In the genomic region with DNA sequence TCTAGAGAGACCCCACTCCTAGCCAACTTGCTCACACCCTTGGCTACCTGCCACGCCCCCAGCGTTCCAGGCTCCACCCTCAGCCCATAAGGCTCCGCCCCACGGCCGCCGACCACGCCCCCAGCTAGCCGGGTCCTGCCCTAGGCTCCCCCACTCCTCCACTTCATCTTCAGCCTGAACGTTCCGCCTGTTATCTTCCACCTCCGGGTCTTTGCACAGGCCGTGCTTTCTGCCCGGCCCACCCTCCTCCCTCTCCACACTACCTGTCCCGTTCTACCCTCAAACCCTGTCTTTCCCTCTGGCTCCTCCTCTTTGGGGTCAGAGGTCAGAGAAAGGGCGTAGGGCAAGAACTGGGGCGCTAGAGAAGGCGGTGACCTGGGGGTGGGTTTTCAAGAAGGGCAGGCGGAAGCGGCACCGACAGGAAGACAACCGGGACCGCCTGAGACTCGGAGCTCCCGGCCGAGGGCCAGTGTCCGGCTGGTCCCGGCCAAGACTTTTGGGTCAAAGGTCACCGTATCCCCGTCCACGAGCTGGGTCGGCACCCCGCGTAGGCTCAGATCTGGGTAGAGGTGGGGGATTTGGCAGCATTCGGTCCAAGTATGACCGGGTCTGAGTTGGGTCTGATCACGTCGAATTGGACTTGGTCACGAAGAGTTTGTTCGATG, we compare ENCODE assay signal across 8 cellular contexts. TPM values are rescaled to one million over a fixed set of nuclear protein-coding genes. Genes with fewer than 3 reads are reported as not detected.
DNase-seq lines count a peak whose midpoint lies in the region; ATAC-seq and TF ChIP-seq lines count a peak whose summit lies in the region.

No MANE protein-coding gene starts in this region.

- H3K36me3 Mint-ChIP-seq in activated CD8-positive, alpha-beta T cell treated with anti-CD3 and anti-CD28 coated beads for 36 hours (ENCODE audit: low read depth) = no peaks in the 10 kb centered on the region

- no peak overlapping the region for H2AK5ac ChIP-seq in neuronal stem cell (ENCODE audit: low read depth, low read length)

- WGBS in neuronal stem cell (ENCODE audit: extremely low coverage in 2 of 2, insufficient read length in 2 of 2, insufficient replicate concordance in 1 of 2), 2 donors = no CpG with 5 or more reads among the region's 39 CpGs
- 8 to 9% methylated on average over 37 to 39 of the region's 39 CpGs for WGBS in lower leg skin, 2 donors

- H3K4me2 ChIP-seq in MM.1S (ENCODE audit: low read depth, low read length) = peak overlapping the region; percentile 70
- peak overlapping the region; percentile 86 for H3K4me2 ChIP-seq in neuronal stem cell (ENCODE audit: insufficient read depth, low read length, poor library complexity, severe bottlenecking)

- H2AFZ ChIP-seq in MM.1S (ENCODE audit: low read length) = 0 out of 2 replicates have a peak overlapping the region, but pooled peaks have one; percentile 32
- peak overlapping the region; percentile 94 for H2AFZ ChIP-seq in neuronal stem cell (ENCODE audit: low read length)

- H3K4me3 Mint-ChIP-seq in activated CD8-positive, alpha-beta T cell treated with anti-CD3 and anti-CD28 coated beads for 36 hours = peak overlapping the region; percentile 76

- H3K23ac ChIP-seq in neuronal stem cell (ENCODE audit: low read depth, low read length, poor library complexity) = no peak overlapping the region

- H3K4me3 ChIP-seq in MM.1S (ENCODE audit: low read length) = peak overlapping the region; percentile 29
- H3K4me3 ChIP-seq in fibroblast of pulmonary artery (replicated peaks; ENCODE audit: low read depth, low read length) = peak overlapping the region; percentile 50
- H3K4me3 ChIP-seq in neuronal stem cell (ENCODE audit: low read length in 2 of 2) = peak overlapping the region; percentile 60 to 85
- no peak overlapping the region for H3K4me3 ChIP-seq in lower leg skin (ENCODE audit: low read depth, poor library complexity, severe bottlenecking)

- H3K27me3 Mint-ChIP-seq in activated CD8-positive, alpha-beta T cell treated with anti-CD3 and anti-CD28 coated beads for 36 hours = peaks cover 55% of the 10 kb centered on the region

- no peak overlapping the region for H2BK5ac ChIP-seq in neuronal stem cell (ENCODE audit: low read length)

- ATAC-seq in activated CD8-positive, alpha-beta T cell treated with anti-CD3 and anti-CD28 coated beads for 36 hours = peak; percentile 10

- TF ChIP-seq CTCF in MM.1S (IDR thresholded peaks at IDR 0.05; ENCODE audit: low read length) = no peak
- TF ChIP-seq CTCF in activated CD8-positive, alpha-beta T cell treated with anti-CD3 and anti-CD28 coated beads for 36 hours (IDR thresholded peaks at IDR 0.05) = no peak
- no peak for TF ChIP-seq CTCF in fibroblast of pulmonary artery (IDR thresholded peaks at IDR 0.05; ENCODE audit: low read length, missing control alignments)
- TF ChIP-seq CTCF in lower leg skin (IDR thresholded peaks at IDR 0.05) = no peak

- H3K9ac ChIP-seq in MM.1S (ENCODE audit: low read length) = no peak overlapping the region
- peak overlapping the region; percentile 71 for H3K9ac ChIP-seq in neuronal stem cell (ENCODE audit: low read depth, low read length, poor library complexity)

- peaks cover 29% of the 10 kb centered on the region for H3K4me1 Mint-ChIP-seq in activated CD8-positive, alpha-beta T cell treated with anti-CD3 and anti-CD28 coated beads for 36 hours (ENCODE audit: low read depth)

- H3K27ac ChIP-seq in MM.1S (ENCODE audit: low read length) (no peak overlapping the region), neuronal stem cell (replicated peaks; ENCODE audit: low read length) (no peak overlapping the region)

- H3K27ac Mint-ChIP-seq in activated CD8-positive, alpha-beta T cell treated with anti-CD3 and anti-CD28 coated beads for 36 hours = no peak overlapping the region

- H3K18ac ChIP-seq in neuronal stem cell (ENCODE audit: low read length) = peak overlapping the region; percentile 96

- H3K14ac ChIP-seq in neuronal stem cell (ENCODE audit: low read length) = peak overlapping the region; percentile 3

- intact Hi-C loops in activated CD8-positive, alpha-beta T cell treated with anti-CD3 and anti-CD28 coated beads for 36 hours (cut with micrococcal nuclease) = no loop called here
- intact Hi-C loops in lower leg skin (cut with DNase I; ENCODE audit: low total_unique reads) = no loop called here

- H2BK15ac ChIP-seq in neuronal stem cell (ENCODE audit: low read length) = no peak overlapping the region

- no peaks in the 10 kb centered on the region for H3K9me3 Mint-ChIP-seq in activated CD8-positive, alpha-beta T cell treated with anti-CD3 and anti-CD28 coated beads for 36 hours

- DNase-seq in NCI-H2227 (lab: John Stamatoyannopoulos, UW; ENCODE audit: unreplicated experiment) (peak; percentile 41), NCI-H2227 treated with DMSO at 0.1 percent for 48 hours (lab: John Stamatoyannopoulos, UW) (no peak), MM.1S (no peak), fibroblast of pulmonary artery (ENCODE audit: low read depth) (no peak), neuronal stem cell (ENCODE audit: low spot score) (peak; percentile 62), H4 (ENCODE audit: low spot score) (no peak), lower leg skin (ENCODE audit: low spot score in 2 of 2) (no peak)
- peak; percentile 44 for DNase-seq in activated CD8-positive, alpha-beta T cell treated with anti-CD3 and anti-CD28 coated beads for 36 hours

- no peaks in the 10 kb centered on the region for H3K79me2 ChIP-seq in MM.1S (ENCODE audit: low read length)

- H3K4me1 ChIP-seq in MM.1S (ENCODE audit: low read length) (no peaks in the 10 kb centered on the region), neuronal stem cell (ENCODE audit: control insufficient read depth in 2 of 2, insufficient read depth in 1 of 2, low read depth in 1 of 2, low read length in 2 of 2) (peaks cover 4 to 14% of the 10 kb centered on the region in 2 donors)

- no peak overlapping the region for H4K91ac ChIP-seq in neuronal stem cell (ENCODE audit: low read depth, low read length, poor library complexity)

- H3K4ac ChIP-seq in neuronal stem cell (ENCODE audit: low read length) = no peak overlapping the region

- no peaks in the 10 kb centered on the region for H3K9me2 ChIP-seq in MM.1S (replicated peaks; ENCODE audit: insufficient read depth, low read length)

- H4K8ac ChIP-seq in neuronal stem cell (ENCODE audit: low read depth, low read length) = no peak overlapping the region

- no peaks in the 10 kb centered on the region for H3K9me3 ChIP-seq in MM.1S (replicated peaks; ENCODE audit: insufficient read depth, low read length)
- peaks cover 0 to 5% of the 10 kb centered on the region in 2 donors for H3K9me3 ChIP-seq in neuronal stem cell (replicated peaks in 1 of 2; ENCODE audit: control insufficient read depth in 2 of 2, insufficient read depth in 1 of 2, low read depth in 1 of 2, low read length in 2 of 2)

- CTCF ChIA-PET in activated CD8-positive, alpha-beta T cell treated with anti-CD3 and anti-CD28 coated beads for 36 hours (lab: Charles Lee) = interaction anchor here (0.7 to 3.1 kb wide), 11 partner anchors 9 to 125 kb away, joined by 3 to 16 read pairs (median 4); a partner anchor contains a TSS

- no peaks in the 10 kb centered on the region for H3F3A ChIP-seq in MM.1S (ENCODE audit: insufficient read depth, low read length)

- H3K36me3 ChIP-seq in MM.1S (replicated peaks; ENCODE audit: insufficient read depth, low read length) (no peaks in the 10 kb centered on the region), neuronal stem cell (replicated peaks in 1 of 2; ENCODE audit: control insufficient read depth in 2 of 2, insufficient read depth in 2 of 2, low read length in 2 of 2) (no peaks in the 10 kb centered on the region)

- no peaks in the 10 kb centered on the region for H4K20me1 ChIP-seq in MM.1S (ENCODE audit: insufficient read depth, low read length)

- TF ChIP-seq POLR2A in lower leg skin (IDR thresholded peaks at IDR 0.05) = no peak

- H3K27me3 ChIP-seq in MM.1S (replicated peaks; ENCODE audit: insufficient read depth, low read length) (peaks cover 78% of the 10 kb centered on the region), neuronal stem cell (ENCODE audit: control insufficient read depth in 3 of 3, insufficient read depth in 3 of 3, low read depth in 1 of 3, low read length in 3 of 3) (peaks cover 12 to 47% (median 43%) of the 10 kb centered on the region in 3 experiments)

- no peaks in the 10 kb centered on the region for H3K79me1 ChIP-seq in neuronal stem cell (ENCODE audit: low read depth, low read length)

- H2BK120ac ChIP-seq in neuronal stem cell (ENCODE audit: low read depth, low read length) = no peak overlapping the region

- no peak overlapping the region for H2BK12ac ChIP-seq in neuronal stem cell (ENCODE audit: low read length)

- POLR2A ChIA-PET in activated CD8-positive, alpha-beta T cell treated with anti-CD3 and anti-CD28 coated beads for 36 hours (lab: Charles Lee) = interaction anchor here (0.9 kb wide), 3 partner anchors 9 to 115 kb away, joined by 3 read pairs; no protein-coding TSS in a partner anchor

RNA-seq across cellular contexts. Expression of a gene that starts 2.2 kb away (rescaled TPM):
- total RNA-seq in activated CD8-positive, alpha-beta T cell treated with anti-CD3 and anti-CD28 coated beads for 36 hours = under 1 TPM in 1 of 2 experiments, not detected in 1; 0.38 TPM
- 0.14 TPM for polyA plus RNA-seq in neuronal stem cell (2013, experiment 1 of 2)
- polyA plus RNA-seq in neuronal stem cell (2013, experiment 2 of 2) = 0.12 TPM
- 0.06 TPM in 1 of 2 replicates, not detected in the other for total RNA-seq in H4 (2014; rRNA removed; shearing (Covaris generic))
- total RNA-seq in lower leg skin = under 1 TPM in 1 of 4 donors, not detected in 3; 0.29 TPM

RNA-seq across cellular contexts. Expression of a gene that starts 20.1 kb away (rescaled TPM):
- 10 to 100 TPM in 1 of 2 experiments, 1 to 10 TPM in 1; 8.9 to 11.3 TPM for total RNA-seq in activated CD8-positive, alpha-beta T cell treated with anti-CD3 and anti-CD28 coated beads for 36 hours
- polyA plus RNA-seq in neuronal stem cell (2013, experiment 1 of 2) = 3.4 TPM
- polyA plus RNA-seq in neuronal stem cell (2013, experiment 2 of 2) = 4.3 TPM
- total RNA-seq in H4 (2014; rRNA removed; shearing (Covaris generic)) = 0.41 and 2.2 TPM in 2 replicates
- total RNA-seq in lower leg skin = 1 to 10 TPM in 3 of 4 donors, under 1 TPM in 1; 0.91 to 2.7 (median 2.1) TPM

RNA-seq across cellular contexts. Expression of a gene that starts 31.0 kb away (rescaled TPM):
- 1 to 10 TPM; 8.5 to 9.6 TPM for total RNA-seq in activated CD8-positive, alpha-beta T cell treated with anti-CD3 and anti-CD28 coated beads for 36 hours
- 21.4 TPM for polyA plus RNA-seq in neuronal stem cell (2013, experiment 1 of 2)
- polyA plus RNA-seq in neuronal stem cell (2013, experiment 2 of 2) = 20.5 TPM
- 17.7 and 30.9 TPM in 2 replicates for total RNA-seq in H4 (2014; rRNA removed; shearing (Covaris generic))
- 10 to 100 TPM in 3 of 4 donors, 1 to 10 TPM in 1; 8.5 to 29.3 (median 20.2) TPM for total RNA-seq in lower leg skin

RNA-seq across cellular contexts. Expression of a gene that starts 50.3 kb away (rescaled TPM):
- under 1 TPM; 0.59 to 0.69 TPM for total RNA-seq in activated CD8-positive, alpha-beta T cell treated with anti-CD3 and anti-CD28 coated beads for 36 hours
- polyA plus RNA-seq in neuronal stem cell (2013, experiment 1 of 2) = 0.81 TPM
- polyA plus RNA-seq in neuronal stem cell (2013, experiment 2 of 2) = 1.1 TPM
- total RNA-seq in H4 (2014; rRNA removed; shearing (Covaris generic)) = 0.62 and 1.0 TPM in 2 replicates
- total RNA-seq in lower leg skin = 1 to 10 TPM in 3 of 4 donors, under 1 TPM in 1; 0.97 to 5.9 (median 3.1) TPM

RNA-seq across cellular contexts. Expression of a gene that starts 50.4 kb away (rescaled TPM):
- 10 to 100 TPM; 21.9 to 22.9 TPM for total RNA-seq in activated CD8-positive, alpha-beta T cell treated with anti-CD3 and anti-CD28 coated beads for 36 hours
- polyA plus RNA-seq in neuronal stem cell (2013, experiment 1 of 2) = 0.79 TPM
- 0.73 TPM for polyA plus RNA-seq in neuronal stem cell (2013, experiment 2 of 2)
- total RNA-seq in H4 (2014; rRNA removed; shearing (Covaris generic)) = 156 and 172 TPM in 2 replicates
- total RNA-seq in lower leg skin = 100 to 1,000 TPM in 2 of 4 donors, 10 to 100 TPM in 2; 39.1 to 214 (median 98.3) TPM

Comparison
In these comparisons a context has a peak if more than half of its experiments do, and no peak if none do; other contexts are left out.
1. DNase-seq: peak in NCI-H2227 (single experiment), activated CD8-positive, alpha-beta T cell treated with anti-CD3 and anti-CD28 coated beads for 36 hours (single experiment) and neuronal stem cell (single experiment); none in NCI-H2227 treated with DMSO at 0.1 percent for 48 hours (single experiment), MM.1S (single experiment), fibroblast of pulmonary artery (single experiment), H4 (single experiment) and lower leg skin (0 of 2).